Comparison of ENCODE assay signal across 8 cellular contexts in genomic region chr16:57628008-57628781, GRCh38. TPM values are rescaled to one million over a fixed set of nuclear protein-coding genes. Genes with fewer than 3 reads are reported as not detected.
DNase-seq lines count a peak whose midpoint lies in the region; ATAC-seq and TF ChIP-seq lines count a peak whose summit lies in the region.

ADGRG1 (plus strand) TSS chr16:57628630; CDS start chr16:57650288, 21,658 bp downstream.

- peaks cover 37% of the 10 kb centered on the region for H3K4me1 ChIP-seq in Panc1 (ENCODE audit: control insufficient read depth, insufficient read depth, low read length)
- H3K4me1 ChIP-seq in ovary (ENCODE audit: insufficient read depth) = peaks cover 8% of the 10 kb centered on the region

- TF ChIP-seq EP300 in ovary (IDR thresholded peaks at IDR 0.05) = no peak

- CTCF ChIA-PET in Panc1 (lab: Charles Lee) = no interaction called here

- peak within 1 kb of the TSS; percentile 17 to 52 for H3K4me3 ChIP-seq in Panc1 (ENCODE audit: low read depth in 2 of 2, low read length in 2 of 2)
- H3K4me3 ChIP-seq in ovary = peak within 1 kb of the TSS; percentile 28

- H3K9me3 ChIP-seq in Panc1 (ENCODE audit: control insufficient read depth, insufficient read depth, low read depth, low read length) (no peaks in the 10 kb centered on the region), ovary (no peaks in the 10 kb centered on the region)

- no peak for TF ChIP-seq POLR2A in ovary (IDR thresholded peaks at IDR 0.05)

- DNase-seq in NCI-H1417 (lab: John Stamatoyannopoulos, UW) (peak in 2 of 3 experiments; percentile 43 to 53), NCI-H1417 treated with DMSO at 0.1 percent for 48 hours (lab: John Stamatoyannopoulos, UW) (no peak), Panc1 (ENCODE audit: low read depth, low spot score) (peak; percentile 41), Right ventricle myocardium superior (peak; percentile 82), ovary (peak in 4 of 5 donors; percentile 58 to 67 (median 61)), ureter (ENCODE audit: low spot score) (peak; percentile 82), NCI-H187 treated with DMSO at 0.1 percent for 48 hours (lab: John Stamatoyannopoulos, UW) (no peak)

- in situ Hi-C loops in Panc1 (cut with HindIII; ENCODE audit: low pct_unique_long_range_greater_than_20kb, low sequenced_read_pairs) = no loop called here

- BruUV-seq in Panc1 (replicated peaks; lab: Mats Ljungman, UMichigan) = no TSS peak

- TF ChIP-seq CTCF in Panc1 (IDR thresholded peaks at IDR 0.05) (no peak), ovary (IDR thresholded peaks at IDR 0.05) (no peak)

- no peaks in the 10 kb centered on the region for H3K27me3 ChIP-seq in Panc1 (ENCODE audit: control insufficient read depth, insufficient read depth, low read length)
- no peaks in the 10 kb centered on the region for H3K27me3 ChIP-seq in ovary

- ATAC-seq in Panc1 (peak; percentile 75), Right ventricle myocardium superior (ENCODE audit: poor library complexity) (peak; percentile 65)

- intact Hi-C loops in Panc1 (cut with micrococcal nuclease; ENCODE audit: unreplicated experiment) = no loop called here
- intact Hi-C loops in Right ventricle myocardium superior (cut with DNase I) = no loop called here
- intact Hi-C loops in ovary (cut with DNase I) = no loop called here

- 16 to 46% (median 18%) methylated on average over 29 to 32 of the region's 32 CpGs for WGBS in adipose tissue, 3 donors
- WGBS in ovary, 3 donors = 1 to 6% (median 3%) methylated on average over 22 to 32 of the region's 32 CpGs

- H3K27ac ChIP-seq in Panc1 (ENCODE audit: low read length) (no peak within 1 kb of the TSS), adipose tissue (ENCODE audit: low read depth, low read length) (no peak within 1 kb of the TSS), ovary (no peak within 1 kb of the TSS)

- no peaks in the 10 kb centered on the region for H3K36me3 ChIP-seq in Panc1 (ENCODE audit: control insufficient read depth, insufficient read depth, low read length)
- no peaks in the 10 kb centered on the region for H3K36me3 ChIP-seq in ovary

- POLR2A ChIA-PET in Panc1 (lab: Charles Lee) = no interaction called here

RNA-seq across cellular contexts. Expression of gene ADGRG1, which starts in this region (rescaled TPM):
- total RNA-seq in Panc1 (2021; ENCODE audit: unreplicated experiment) (13.1 TPM), Right ventricle myocardium superior (23.0 TPM), ovary (10 to 100 TPM in 4 of 7 donors, 1 to 10 TPM in 3; 6.2 to 54.0 (median 20.4) TPM), ureter (201 TPM)
- 6.8 TPM for polyA plus RNA-seq in Panc1 (2012; ENCODE audit: insufficient read length)
- polyA plus RNA-seq in adipose tissue (10 to 100 TPM; 35.8 to 51.4 (median 38.6) TPM), ovary (1 to 10 TPM; 6.9 to 9.1 TPM)

Comparison
In these comparisons a context has a peak if more than half of its experiments do, and no peak if none do; other contexts are left out.
1. DNase-seq: peak in NCI-H1417 (2 of 3), Panc1 (single experiment), Right ventricle myocardium superior (single experiment), ovary (4 of 5) and ureter (single experiment); none in NCI-H1417 treated with DMSO at 0.1 percent for 48 hours (single experiment) and NCI-H187 treated with DMSO at 0.1 percent for 48 hours (single experiment).